ENCODE assay signal across 8 cellular contexts in genomic region chr11:7019500-7020182, GRCh38. TPM values are rescaled to one million over a fixed set of nuclear protein-coding genes. Genes with fewer than 3 reads are reported as not detected.
DNase-seq lines count a peak whose midpoint lies in the region; ATAC-seq and TF ChIP-seq lines count a peak whose summit lies in the region.

No MANE protein-coding gene starts in this region.

- H3K9me3 ChIP-seq in neuron (ENCODE audit: low read length), result no peaks in the 10 kb centered on the region

- no peak for DNase-seq in activated naive CD4-positive, alpha-beta T cell treated with anti-CD3 and anti-CD28 coated beads for 36 hours
- DNase-seq in activated naive CD4-positive, alpha-beta T cell treated with Interleukin-2 at 50 U/mL for 16 hours, result no peak
- peak; percentile 37 for DNase-seq in RWPE1 (ENCODE audit: low spot score)
- no peak for DNase-seq in fibroblast of pulmonary artery (ENCODE audit: low read depth)
- no peak for DNase-seq in Ammon's horn (ENCODE audit: low spot score)
- DNase-seq in SKM-1 treated with dmso at 0.1 percent for 144 hours (lab: John Stamatoyannopoulos, UW; ENCODE audit: unreplicated experiment), result no peak

- H3K27me3 ChIP-seq in neuron (ENCODE audit: insufficient read depth, low read length), result no peaks in the 10 kb centered on the region

- peaks cover 7% of the 10 kb centered on the region for H3K4me1 Mint-ChIP-seq in activated naive CD4-positive, alpha-beta T cell treated with anti-CD3 and anti-CD28 coated beads for 36 hours (ENCODE audit: low read depth)

- no peak for ATAC-seq in GM19324 (IDR thresholded peaks at IDR 0.05; ENCODE audit: low FRiP score, unreplicated experiment)

- POLR2A ChIA-PET in RWPE1 (lab: Yijun Ruan, JAX; ENCODE audit: low non-redundant PET), result interaction anchor here (0.7 kb wide), 1 partner anchor 556 kb away, joined by 3 read pairs; no protein-coding TSS in a partner anchor

- TF ChIP-seq CTCF in RWPE1 (conservative IDR thresholded peaks at IDR 0.05; ENCODE audit: low read depth) (no peak), fibroblast of pulmonary artery (IDR thresholded peaks at IDR 0.05; ENCODE audit: low read length, missing control alignments) (no peak)

- peak overlapping the region; percentile 72 for H2AFZ ChIP-seq in neuron (ENCODE audit: low read depth, low read length)

- peaks cover 15% of the 10 kb centered on the region for H3K4me1 ChIP-seq in neuron (ENCODE audit: insufficient read depth, low read length)

- H3K27ac Mint-ChIP-seq in activated naive CD4-positive, alpha-beta T cell treated with anti-CD3 and anti-CD28 coated beads for 36 hours, result no peak overlapping the region

- CTCF ChIA-PET in activated naive CD4-positive, alpha-beta T cell treated with anti-CD3 and anti-CD28 coated beads for 36 hours (lab: Charles Lee), result no interaction called here
- CTCF ChIA-PET in RWPE1 (lab: Yijun Ruan, JAX), result interaction anchor here (0.6 to 0.7 kb wide), 2 partner anchors 316 to 552 kb away, joined by 3 read pairs; no protein-coding TSS in a partner anchor

- intact Hi-C loops in activated naive CD4-positive, alpha-beta T cell treated with anti-CD3 and anti-CD28 coated beads for 36 hours (cut with micrococcal nuclease), result no loop called here

- H3K9me3 Mint-ChIP-seq in activated naive CD4-positive, alpha-beta T cell treated with anti-CD3 and anti-CD28 coated beads for 36 hours, result no peaks in the 10 kb centered on the region

- H3K27me3 Mint-ChIP-seq in activated naive CD4-positive, alpha-beta T cell treated with anti-CD3 and anti-CD28 coated beads for 36 hours (ENCODE audit: low read depth), result peaks cover 29% of the 10 kb centered on the region

- peak overlapping the region; percentile 88 for H3K4me3 ChIP-seq in fibroblast of pulmonary artery (replicated peaks; ENCODE audit: low read depth, low read length)
- peak overlapping the region; percentile 58 for H3K4me3 ChIP-seq in neuron (ENCODE audit: low read length)

- H3K27ac ChIP-seq in RWPE1, result peak overlapping the region; percentile 74

- H3K36me3 Mint-ChIP-seq in activated naive CD4-positive, alpha-beta T cell treated with anti-CD3 and anti-CD28 coated beads for 36 hours (ENCODE audit: low read depth), result no peaks in the 10 kb centered on the region

- H3K36me3 ChIP-seq in neuron (ENCODE audit: insufficient read depth, low read length), result no peaks in the 10 kb centered on the region

- peak overlapping the region; percentile 47 for H3K4me3 Mint-ChIP-seq in activated naive CD4-positive, alpha-beta T cell treated with anti-CD3 and anti-CD28 coated beads for 36 hours

RNA-seq across cellular contexts. Expression of gene ZNF214, which starts 0.5 kb away (rescaled TPM):
- not detected for total RNA-seq in activated naive CD4-positive, alpha-beta T cell treated with anti-CD3 and anti-CD28 coated beads for 36 hours

RNA-seq across cellular contexts. Expression of gene NLRP14, which starts 0.6 kb away (rescaled TPM):
- total RNA-seq in activated naive CD4-positive, alpha-beta T cell treated with anti-CD3 and anti-CD28 coated beads for 36 hours, result not detected
